Comparison of ENCODE assay signal across 10 cellular contexts in genomic region chr13:91078093-91078679, GRCh38.
A peak's percentile ranks its signal among the peaks of the same experiment; 100 is the strongest.
DNase-seq lines count a peak whose midpoint lies in the region; ATAC-seq and TF ChIP-seq lines count a peak whose summit lies in the region.
"Had no signal": no experiment of that assay in that cellular context is flagged by ENCODE, and none has a peak within 500 bp of the region (broad histone marks: within the 10 kb centered on the region; RNA-seq: fewer than 3 reads in every experiment).

No MANE protein-coding gene starts in this region.

- no peaks in the 10 kb centered on the region for H3K9me3 Mint-ChIP-seq in nephron
- no peaks in the 10 kb centered on the region for H3K9me3 Mint-ChIP-seq in activated CD4-positive, alpha-beta T cell treated with anti-CD3 and anti-CD28 coated beads, Interleukin-2, amount 10 ng/mL, durations not matched to agents 24 days and 14 days
- H3K9me3 Mint-ChIP-seq in CD4-positive, alpha-beta T cell = peaks cover 2% of the 10 kb centered on the region
- H3K9me3 Mint-ChIP-seq: activated B cell treated with CpG ODN at 0.5 μM for 24 hours had no signal

- no peak overlapping the region for H3K9ac ChIP-seq in adipocyte (ENCODE audit: low read length)

- POLR2A ChIA-PET in CD4-positive, alpha-beta T cell (lab: Charles Lee) = no interaction called here

- no peak overlapping the region for H3K27ac ChIP-seq in spleen
- H3K27ac ChIP-seq in CD4-positive, alpha-beta T cell (ENCODE audit: low read depth, low read length) = no peak overlapping the region

- H3K9me3 ChIP-seq in adipocyte (ENCODE audit: control insufficient read depth, low read length) (no peaks in the 10 kb centered on the region), spleen (no peaks in the 10 kb centered on the region)
- no peaks in the 10 kb centered on the region for H3K9me3 ChIP-seq in CD4-positive, alpha-beta T cell (ENCODE audit: control insufficient read depth, low read length)

- intact Hi-C loops in spleen (cut with DNase I; ENCODE audit: low total_unique reads) = no loop called here
- intact Hi-C loops in activated CD4-positive, alpha-beta T cell treated with anti-CD3 and anti-CD28 coated beads, Interleukin-2, amount 10 ng/mL, durations not matched to agents 24 days and 14 days (cut with micrococcal nuclease) = no loop called here
- intact Hi-C loops in CD4-positive, alpha-beta T cell (cut with DNase I, micrococcal nuclease) = no loop called here

- H3K27ac Mint-ChIP-seq in nephron = peak overlapping the region in 2 of 3 experiments; percentile 11 to 29
- H3K27ac Mint-ChIP-seq in activated CD4-positive, alpha-beta T cell treated with anti-CD3 and anti-CD28 coated beads, Interleukin-2, amount 10 ng/mL, durations not matched to agents 24 days and 14 days = no peak overlapping the region
- H3K27ac Mint-ChIP-seq in CD4-positive, alpha-beta T cell = no peak overlapping the region
- H3K27ac Mint-ChIP-seq: activated B cell treated with CpG ODN at 0.5 μM for 24 hours had no signal

- peaks cover 6% of the 10 kb centered on the region for H3K4me1 Mint-ChIP-seq in nephron
- no peaks in the 10 kb centered on the region for H3K4me1 Mint-ChIP-seq in activated CD4-positive, alpha-beta T cell treated with anti-CD3 and anti-CD28 coated beads, Interleukin-2, amount 10 ng/mL, durations not matched to agents 24 days and 14 days
- no peaks in the 10 kb centered on the region for H3K4me1 Mint-ChIP-seq in CD4-positive, alpha-beta T cell (ENCODE audit: low read depth)
- H3K4me1 Mint-ChIP-seq: activated B cell treated with CpG ODN at 0.5 μM for 24 hours had no signal

- CTCF ChIA-PET in CD4-positive, alpha-beta T cell (lab: Charles Lee) = no interaction called here

- 27 to 38% (median 34%) methylated on average over 4 of the region's 4 CpGs for WGBS in spleen, 5 donors

- TF ChIP-seq POLR2A in spleen (IDR thresholded peaks at IDR 0.05) = no peak

- no peaks in the 10 kb centered on the region for H3K27me3 Mint-ChIP-seq in nephron (ENCODE audit: low read depth)
- H3K27me3 Mint-ChIP-seq in activated CD4-positive, alpha-beta T cell treated with anti-CD3 and anti-CD28 coated beads, Interleukin-2, amount 10 ng/mL, durations not matched to agents 24 days and 14 days = no peaks in the 10 kb centered on the region
- no peaks in the 10 kb centered on the region for H3K27me3 Mint-ChIP-seq in CD4-positive, alpha-beta T cell
- H3K27me3 Mint-ChIP-seq: activated B cell treated with CpG ODN at 0.5 μM for 24 hours had no signal

- DNase-seq in GM12864 (ENCODE audit: low read depth) (no peak), adipocyte (ENCODE audit: low read depth) (peak; percentile 3), spleen (no peak)
- no peak for DNase-seq in activated CD4-positive, alpha-beta T cell treated with anti-CD3 and anti-CD28 coated beads, Interleukin-2, amount 10 ng/mL, durations not matched to agents 24 days and 14 days
- no peak for DNase-seq in CD4-positive, alpha-beta T cell
- DNase-seq: activated B cell treated with CpG ODN at 0.5 μM for 24 hours, cortex of kidney had no signal

- peak; percentile 16 for TF ChIP-seq CTCF in GM12864 (IDR thresholded peaks at IDR 0.05; ENCODE audit: low read depth, low read length, missing control alignments)
- peak; percentile 61 for TF ChIP-seq CTCF in LNCAP (IDR thresholded peaks at IDR 0.05)
- peak; percentile 42 to 70 (median 48) for TF ChIP-seq CTCF in nephron (IDR thresholded peaks at IDR 0.05; ENCODE audit: unreplicated experiment in 3 of 3)
- no peak for TF ChIP-seq CTCF in spleen (IDR thresholded peaks at IDR 0.05 in 8 of 11, conservative IDR thresholded peaks at IDR 0.05 in 3 of 11)
- no peak for TF ChIP-seq CTCF in CD4-positive, alpha-beta T cell (IDR thresholded peaks at IDR 0.05)

- H3K4me3 Mint-ChIP-seq in nephron = no peak overlapping the region
- no peak overlapping the region for H3K4me3 Mint-ChIP-seq in activated CD4-positive, alpha-beta T cell treated with anti-CD3 and anti-CD28 coated beads, Interleukin-2, amount 10 ng/mL, durations not matched to agents 24 days and 14 days
- H3K4me3 Mint-ChIP-seq in CD4-positive, alpha-beta T cell = no peak overlapping the region
- H3K4me3 Mint-ChIP-seq: activated B cell treated with CpG ODN at 0.5 μM for 24 hours had no signal

- H3K27me3 ChIP-seq in adipocyte (replicated peaks; ENCODE audit: control insufficient read depth, insufficient read depth, low read length) = peaks cover 6% of the 10 kb centered on the region
- H3K27me3 ChIP-seq in spleen (replicated peaks in 1 of 7) = no peaks in the 10 kb centered on the region
- no peaks in the 10 kb centered on the region for H3K27me3 ChIP-seq in CD4-positive, alpha-beta T cell (ENCODE audit: control insufficient read depth, insufficient read depth, low read length)

- no peak for ATAC-seq in GM21423 (IDR thresholded peaks at IDR 0.05; ENCODE audit: unreplicated experiment)
- ATAC-seq in CD4-positive, alpha-beta T cell (ENCODE audit: poor library complexity) = no peak

- H3K36me3 ChIP-seq in adipocyte (ENCODE audit: control insufficient read depth, insufficient read depth, low read length, severe bottlenecking) (no peaks in the 10 kb centered on the region), spleen (no peaks in the 10 kb centered on the region)

- H3K36me3 Mint-ChIP-seq in nephron (ENCODE audit: low read depth) = no peaks in the 10 kb centered on the region
- no peaks in the 10 kb centered on the region for H3K36me3 Mint-ChIP-seq in activated CD4-positive, alpha-beta T cell treated with anti-CD3 and anti-CD28 coated beads, Interleukin-2, amount 10 ng/mL, durations not matched to agents 24 days and 14 days (ENCODE audit: low read depth)
- no peaks in the 10 kb centered on the region for H3K36me3 Mint-ChIP-seq in CD4-positive, alpha-beta T cell (ENCODE audit: low read depth)

- H3K4me1 ChIP-seq in adipocyte (ENCODE audit: control insufficient read depth, insufficient read depth, low read length) (no peaks in the 10 kb centered on the region), spleen (no peaks in the 10 kb centered on the region)

- H3K4me3 ChIP-seq in GM12864 (ENCODE audit: low read depth, low read length) = no peak overlapping the region
- no peak overlapping the region for H3K4me3 ChIP-seq in adipocyte (ENCODE audit: low read length)
- H3K4me3 ChIP-seq in spleen = no peak overlapping the region

Comparison
In these comparisons a context has a peak if more than half of its experiments do, and no peak if none do; other contexts are left out.
1. CTCF ChIP-seq: peak in GM12864 (single experiment), LNCAP (single experiment) and nephron (3 of 3); none in spleen (0 of 11) and CD4-positive, alpha-beta T cell (single experiment).
2. H3K27ac Mint-ChIP-seq: peak in nephron (2 of 3); none in activated CD4-positive, alpha-beta T cell treated with anti-CD3 and anti-CD28 coated beads, Interleukin-2, amount 10 ng/mL, durations not matched to agents 24 days and 14 days (single experiment) and CD4-positive, alpha-beta T cell (single experiment).